ENCODE assay signal across 10 cellular contexts in the genomic region with DNA sequence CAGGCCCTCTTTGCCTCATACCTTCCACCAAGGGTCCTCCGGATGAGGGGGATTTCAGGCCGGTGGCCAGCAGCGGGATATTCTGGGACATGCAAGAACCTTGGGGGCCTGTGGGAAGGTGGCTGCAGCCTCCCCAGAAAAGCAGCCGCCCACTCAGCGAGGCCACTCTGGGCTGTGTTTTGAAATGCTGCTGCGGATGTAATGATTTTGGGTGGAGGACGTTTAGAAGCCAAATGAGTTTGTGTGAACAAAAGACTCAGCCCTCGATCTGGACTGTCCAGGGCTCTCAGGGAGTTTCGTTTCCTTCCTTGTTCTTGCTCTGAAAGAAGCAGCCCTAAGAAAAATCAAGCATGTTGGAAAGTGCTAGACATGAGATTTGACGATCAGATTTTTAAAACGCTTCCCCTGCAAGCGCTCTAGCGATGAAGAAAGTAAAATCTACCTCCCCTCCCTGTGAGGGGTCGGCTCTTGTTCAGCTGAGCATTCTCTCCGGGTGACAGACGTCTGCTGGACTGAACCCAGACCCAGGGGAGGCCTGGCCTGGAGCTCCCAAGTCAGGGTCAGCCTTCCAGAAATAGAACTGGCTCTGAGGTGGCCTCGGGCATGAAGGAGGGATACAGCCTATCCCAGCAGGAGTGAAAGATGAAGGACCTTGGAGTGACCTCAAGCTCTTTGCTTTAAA. TPM values are rescaled to one million over a fixed set of nuclear protein-coding genes. Genes with fewer than 3 reads are reported as not detected.
DNase-seq lines count a peak whose midpoint lies in the region; ATAC-seq and TF ChIP-seq lines count a peak whose summit lies in the region.
"Had no signal": no experiment of that assay in that cellular context is flagged by ENCODE, and none has a peak within 500 bp of the region (broad histone marks: within the 10 kb centered on the region; RNA-seq: fewer than 3 reads in every experiment).

No MANE protein-coding gene starts in this region.

- peak overlapping the region in 1 of 2 experiments; percentile 43 for H2BK12ac ChIP-seq in mesenchymal stem cell (ENCODE audit: low read length in 2 of 2)

- peaks cover 32% of the 10 kb centered on the region for H3K4me1 ChIP-seq in HUES64 (ENCODE audit: insufficient read depth, low read length)
- H3K4me1 ChIP-seq in esophagus (ENCODE audit: control insufficient read depth in 2 of 2, insufficient read depth in 2 of 2, low read length in 1 of 2) = peaks cover 0 to 12% of the 10 kb centered on the region in 2 donors
- peaks cover 27% of the 10 kb centered on the region for H3K4me1 ChIP-seq in mesenchymal stem cell (ENCODE audit: control insufficient read depth, insufficient read depth, low read depth, low read length)
- H3K4me1 ChIP-seq in stomach = peaks cover 28 to 81% (median 54%) of the 10 kb centered on the region in 4 donors

- no peaks in the 10 kb centered on the region for H3K9me3 ChIP-seq in HUES64 (ENCODE audit: insufficient read depth, low read depth, low read length)
- no peaks in the 10 kb centered on the region for H3K9me3 ChIP-seq in esophagus (ENCODE audit: control insufficient read depth in 2 of 2, insufficient read depth in 1 of 2, low read depth in 1 of 2, low read length in 1 of 2)
- no peaks in the 10 kb centered on the region for H3K9me3 ChIP-seq in mesenchymal stem cell (ENCODE audit: control insufficient read depth, low read length)
- H3K9me3 ChIP-seq in stomach = no peaks in the 10 kb centered on the region
- H3K9me3 ChIP-seq: SK-N-SH had no signal

- no peak overlapping the region for H3K9ac ChIP-seq in HUES64 (ENCODE audit: low read depth, low read length)
- peak overlapping the region; percentile 83 for H3K9ac ChIP-seq in mesenchymal stem cell (ENCODE audit: low read length)
- H3K9ac ChIP-seq: SK-N-SH had no signal

- TF ChIP-seq CTCF in stomach (IDR thresholded peaks at IDR 0.05) = no peak

- no peak overlapping the region for H3K14ac ChIP-seq in mesenchymal stem cell (ENCODE audit: low read length in 2 of 2)

- DNase-seq in mesenchymal stem cell (peak; percentile 60), stomach (no peak), AML-193 (lab: John Stamatoyannopoulos, UW) (no peak), NCI-H1694 treated with DMSO at 0.1 percent for 48 hours (lab: John Stamatoyannopoulos, UW) (no peak)
- DNase-seq: NCI-H2081 treated with DMSO at 0.1 percent for 48 hours had no signal

- H3K27ac ChIP-seq in HUES64 (ENCODE audit: low read depth, low read length) = 0 out of 2 replicates have a peak overlapping the region, but pooled peaks have one; percentile 17
- H3K27ac ChIP-seq in esophagus (ENCODE audit: low read depth in 2 of 2, low read length in 1 of 2) = peak overlapping the region; percentile 86 to 90
- H3K27ac ChIP-seq in mesenchymal stem cell (ENCODE audit: low read length, poor library complexity, severe bottlenecking) = peak overlapping the region; percentile 11
- H3K27ac ChIP-seq in stomach = peak overlapping the region; percentile 58 to 79 (median 74)

- no peak overlapping the region for H3K23ac ChIP-seq in mesenchymal stem cell (ENCODE audit: low read length in 2 of 2)

- H3K27me3 ChIP-seq in HUES64 (ENCODE audit: insufficient read depth, low read length) (no peaks in the 10 kb centered on the region), esophagus (ENCODE audit: control insufficient read depth in 1 of 2, insufficient read depth in 2 of 2, low read length in 2 of 2) (no peaks in the 10 kb centered on the region), mesenchymal stem cell (ENCODE audit: control insufficient read depth in 1 of 2, insufficient read depth in 1 of 2, low read length in 2 of 2) (no peaks in the 10 kb centered on the region), stomach (no peaks in the 10 kb centered on the region)

- no peak overlapping the region for H3K4ac ChIP-seq in mesenchymal stem cell (ENCODE audit: low read depth in 1 of 2, low read length in 2 of 2)

- no peak overlapping the region for H2BK5ac ChIP-seq in mesenchymal stem cell (ENCODE audit: low read depth, low read length, poor library complexity, severe bottlenecking)

- peak overlapping the region; percentile 14 for H3K4me2 ChIP-seq in mesenchymal stem cell (ENCODE audit: low read length, poor library complexity, severe bottlenecking)
- H3K4me2 ChIP-seq: SK-N-SH had no signal

- WGBS in HUES64 = 79% methylated on average over 17 of the region's 17 CpGs
- 54 to 55% methylated on average over 17 of the region's 17 CpGs for WGBS in esophagus, 2 donors
- 62% methylated on average over 17 of the region's 17 CpGs for WGBS in mesenchymal stem cell
- WGBS in stomach, 5 donors = 44 to 61% (median 57%) methylated on average over 17 of the region's 17 CpGs

- H3K4me3 ChIP-seq in HUES64 (ENCODE audit: low read length) (no peak overlapping the region), esophagus (ENCODE audit: low read depth in 1 of 2, low read length in 2 of 2) (no peak overlapping the region), mesenchymal stem cell (ENCODE audit: insufficient read depth in 1 of 2, low read depth in 1 of 2, low read length in 2 of 2) (peak overlapping the region in 1 of 2 experiments; percentile 58), stomach (no peak overlapping the region)

- no peak overlapping the region for H4K8ac ChIP-seq in mesenchymal stem cell (ENCODE audit: low read length)

- intact Hi-C loops in stomach (cut with DNase I; ENCODE audit: low total_unique reads) = no loop called here

- no peak for TF ChIP-seq POLR2A in stomach (IDR thresholded peaks at IDR 0.05)

- peak overlapping the region; percentile 50 for H2AK5ac ChIP-seq in mesenchymal stem cell (ENCODE audit: low read length, severe bottlenecking)

- peak overlapping the region; percentile 33 to 61 for H3K18ac ChIP-seq in mesenchymal stem cell (ENCODE audit: low read depth in 1 of 2, low read length in 2 of 2)

- H2AFZ ChIP-seq in mesenchymal stem cell (ENCODE audit: low read depth, low read length) = no peak overlapping the region

- H3K79me1 ChIP-seq in mesenchymal stem cell (replicated peaks; ENCODE audit: low read length, poor library complexity, severe bottlenecking) = peaks cover 30% of the 10 kb centered on the region

- TF ChIP-seq EP300 in stomach (IDR thresholded peaks at IDR 0.05) = no peak

- H2BK15ac ChIP-seq in mesenchymal stem cell (ENCODE audit: low read depth, poor library complexity, severe bottlenecking) = peak overlapping the region; percentile 50

- no peak for ATAC-seq in HG02798 (IDR thresholded peaks at IDR 0.05; ENCODE audit: poor library complexity, unreplicated experiment)
- no peak for ATAC-seq in GM21619 (IDR thresholded peaks at IDR 0.05; ENCODE audit: unreplicated experiment)

- H3K36me3 ChIP-seq in HUES64 (ENCODE audit: insufficient read depth, low read length) (no peaks in the 10 kb centered on the region), esophagus (ENCODE audit: control insufficient read depth in 2 of 2, insufficient read depth in 2 of 2, low read length in 1 of 2) (no peaks in the 10 kb centered on the region), mesenchymal stem cell (ENCODE audit: control insufficient read depth in 1 of 2, insufficient read depth in 2 of 2, low read depth in 1 of 2, low read length in 2 of 2) (peaks cover 10 to 18% of the 10 kb centered on the region in 2 experiments), stomach (no peaks in the 10 kb centered on the region)

- peak overlapping the region; percentile 27 for H2BK120ac ChIP-seq in mesenchymal stem cell (ENCODE audit: low read depth, low read length)

- H4K91ac ChIP-seq in mesenchymal stem cell (ENCODE audit: low read length) = peak overlapping the region; percentile 43

RNA-seq across cellular contexts. Expression of gene HEG1, which starts 12.9 kb away (rescaled TPM):
- polyA plus RNA-seq in HUES64 (2013, experiment 1 of 2) = 11.2 TPM
- polyA plus RNA-seq in HUES64 (2013, experiment 2 of 2) = 13.1 TPM
- polyA plus RNA-seq in esophagus = 1 to 10 TPM; 3.1 to 6.0 TPM
- 134 TPM for polyA plus RNA-seq in mesenchymal stem cell (2013, experiment 1 of 2)
- 130 TPM for polyA plus RNA-seq in mesenchymal stem cell (2013, experiment 2 of 2)
- 10 to 100 TPM; 11.3 to 56.9 (median 32.7) TPM for total RNA-seq in stomach
- 1 to 10 TPM; 2.3 to 2.7 (median 2.4) TPM for polyA plus RNA-seq in stomach

Comparison
In these comparisons a context has a peak if more than half of its experiments do, and no peak if none do; other contexts are left out.
1. H3K27ac ChIP-seq: peak in every context shown above with its lines; median percentile 88 in esophagus; 74 in stomach; 17 in HUES64; 11 in mesenchymal stem cell.